ENCODE assay signal across 14 cellular contexts in genomic region chr1:21305155-21305899, GRCh38. TPM values are rescaled to one million over a fixed set of nuclear protein-coding genes. Genes with fewer than 3 reads are reported as not detected.
A peak's percentile ranks its signal among the peaks of the same experiment; 100 is the strongest.
DNase-seq lines count a peak whose midpoint lies in the region; ATAC-seq, FAIRE-seq and TF ChIP-seq lines count a peak whose summit lies in the region.
"Had no signal": no experiment of that assay in that cellular context is flagged by ENCODE, and none has a peak within 500 bp of the region (broad histone marks: within the 10 kb centered on the region; RNA-seq: fewer than 3 reads in every experiment).

No MANE protein-coding gene starts in this region.

- CTCF ChIA-PET in A549 (lab: Yijun Ruan, JAX), result interaction anchor here (0.7 to 2.2 kb wide), 5 partner anchors 15 to 63 kb away, joined by 3 to 8 read pairs (median 3); partner anchors contain the start of gene ECE1
- CTCF ChIA-PET in H1 (lab: Charles Lee; ENCODE audit: partially characterized antibody), result interaction anchor here (0.8 to 3.4 kb wide), 9 partner anchors 10 to 73 kb away, joined by 3 to 16 read pairs (median 4); no protein-coding TSS in a partner anchor

- 87% methylated on average over 16 of the region's 16 CpGs for WGBS in A549 (ENCODE audit: missing lambda C conversion rate)
- 86% methylated on average over 15 of the region's 16 CpGs; no CpG with 5 or more reads in 1 of the 2 experiments for WGBS in H1 (ENCODE audit: extremely low coverage in 1 of 2, insufficient coverage in 1 of 2, insufficient read length in 1 of 2, insufficient replicate concordance in 2 of 2, low coverage in 1 of 2, low lambda C conversion rate in 2 of 2, missing lambda C conversion rate in 1 of 2), 2 experiments
- WGBS in ovary, 3 donors, result 53 to 73% (median 67%) methylated on average over 16 of the region's 16 CpGs

- peak overlapping the region in 1 of 2 donors; percentile 27 for H3K27ac Mint-ChIP-seq in stimulated activated naive CD8-positive, alpha-beta T cell treated with anti-CD3 and anti-CD28 coated beads, Interleukin-15, amount 100 ng/mL, for 72 hours

- H3K4me1 ChIP-seq in A549, result peaks cover 44% of the 10 kb centered on the region
- H3K4me1 ChIP-seq in H1 (replicated peaks in 1 of 4; ENCODE audit: control insufficient read depth in 3 of 4, insufficient read depth in 4 of 4, low read length in 3 of 4), result peaks cover 12 to 31% (median 19%) of the 10 kb centered on the region in 4 experiments
- peaks cover 27% of the 10 kb centered on the region for H3K4me1 ChIP-seq in ovary (ENCODE audit: insufficient read depth)

- no peaks in the 10 kb centered on the region for H3K27me3 Mint-ChIP-seq in stimulated activated naive CD8-positive, alpha-beta T cell treated with anti-CD3 and anti-CD28 coated beads, Interleukin-15, amount 100 ng/mL, for 72 hours

- no peak overlapping the region for H2AK5ac ChIP-seq in H1 (ENCODE audit: low read depth, low read length)

- H3K4me2 ChIP-seq in A549 (no peak overlapping the region), H1 (ENCODE audit: insufficient read depth in 1 of 2, low read depth in 2 of 2, low read length in 2 of 2) (no peak overlapping the region)
- H3K4me2 ChIP-seq: BLaER1 treated with 17β-estradiol and CSF1 and Interleukin-3, amounts not matched to agents 10 nM and 100 nM had no signal

- H3K79me2 ChIP-seq in H1 (ENCODE audit: control insufficient read depth in 1 of 2, insufficient read depth in 2 of 2, low read length in 2 of 2), result 0 out of 4 replicates have a peak, but pooled peaks cover 0 to 2% of the 10 kb centered on the region in 2 experiments

- no peak overlapping the region for H4K91ac ChIP-seq in H1 (replicated peaks; ENCODE audit: insufficient read length, low read length)

- no peak overlapping the region for H3K56ac ChIP-seq in H1 (replicated peaks; ENCODE audit: insufficient read length, low read depth, low read length)

- peaks cover 84% of the 10 kb centered on the region for H3K4me1 Mint-ChIP-seq in stimulated activated naive CD8-positive, alpha-beta T cell treated with anti-CD3 and anti-CD28 coated beads, Interleukin-15, amount 100 ng/mL, for 72 hours

- H3K27ac ChIP-seq in A549 (no peak overlapping the region), H1 (ENCODE audit: low read depth, low read length) (no peak overlapping the region), ovary (peak overlapping the region; percentile 21 to 51)
- H3K27ac ChIP-seq: BLaER1 treated with 17β-estradiol and CSF1 and Interleukin-3, amounts not matched to agents 10 nM and 100 nM; spleen had no signal

- H3K14ac ChIP-seq in H1 (ENCODE audit: insufficient read length), result no peak overlapping the region

- H3K9me3 Mint-ChIP-seq in stimulated activated naive CD8-positive, alpha-beta T cell treated with anti-CD3 and anti-CD28 coated beads, Interleukin-15, amount 100 ng/mL, for 72 hours, result peaks cover 0 to under 1% of the 10 kb centered on the region in 2 donors

- peak overlapping the region in 1 of 2 donors; percentile 31 for H3K4me3 Mint-ChIP-seq in stimulated activated naive CD8-positive, alpha-beta T cell treated with anti-CD3 and anti-CD28 coated beads, Interleukin-15, amount 100 ng/mL, for 72 hours

- H3K18ac ChIP-seq in H1 (ENCODE audit: extremely low read depth, low read length), result no peak overlapping the region

- H3K23ac ChIP-seq in H1 (ENCODE audit: insufficient read length), result no peak overlapping the region

- no peak overlapping the region for H4K5ac ChIP-seq in H1 (ENCODE audit: insufficient read length, low read depth, low read length)

- no peak overlapping the region for H2BK12ac ChIP-seq in H1 (ENCODE audit: low read depth, low read length)

- no peak overlapping the region for H2AFZ ChIP-seq in H1 (ENCODE audit: low read length)

- H4K8ac ChIP-seq in H1 (ENCODE audit: extremely low read depth, insufficient read depth, low read length), result peak overlapping the region; percentile 60; the same call in 1 of the 2 replicates

- no peak overlapping the region for H2BK120ac ChIP-seq in H1 (replicated peaks; ENCODE audit: low read depth, low read length)

- TF ChIP-seq RAD21 in A549 (conservative IDR thresholded peaks at IDR 0.05 in 1 of 2, IDR thresholded peaks at IDR 0.05 in 1 of 2) (no peak), H1 (IDR thresholded peaks at IDR 0.05 in 1 of 2, conservative IDR thresholded peaks at IDR 0.05 in 1 of 2; ENCODE audit: low read depth in 2 of 2, low read length in 2 of 2) (no peak)

- H3K4me3 ChIP-seq in A549 (no peak overlapping the region), H1 (ENCODE audit: extremely low read depth in 1 of 4, insufficient read depth in 2 of 4, low read depth in 3 of 4, low read length in 4 of 4) (no peak overlapping the region), ovary (no peak overlapping the region)
- H3K4me3 ChIP-seq: BLaER1 treated with 17β-estradiol and CSF1 and Interleukin-3, amounts not matched to agents 10 nM and 100 nM; GM12878; spleen; thyroid gland had no signal

- H2BK15ac ChIP-seq in H1 (ENCODE audit: low read length), result peak overlapping the region; percentile 46

- H3K4ac ChIP-seq in H1 (replicated peaks; ENCODE audit: insufficient read length, low read depth, low read length), result no peak overlapping the region

- no peak for TF ChIP-seq CTCF in A549 (IDR thresholded peaks at IDR 0.05)
- no peak for TF ChIP-seq CTCF in H1 (IDR thresholded peaks at IDR 0.05; ENCODE audit: control extremely low read depth in 1 of 3, insufficient read depth in 1 of 3, low read depth in 1 of 3, low read length in 3 of 3)
- TF ChIP-seq CTCF in ovary (IDR thresholded peaks at IDR 0.05), result no peak

- no peak for FAIRE-seq in A549 (lab: Jason Lieb, UNC)
- FAIRE-seq in GM12892 (lab: Jason Lieb, UNC), result peak; percentile 67
- no peak for FAIRE-seq in H1 (lab: Jason Lieb, UNC)
- FAIRE-seq: GM12878 had no signal

- intact Hi-C loops in ovary (cut with DNase I), result no loop called here

- no peak for TF ChIP-seq POLR2A in A549 (IDR thresholded peaks at IDR 0.05; ENCODE audit: low read length)
- TF ChIP-seq POLR2A in GM12892 (IDR thresholded peaks at IDR 0.05; ENCODE audit: low read depth, low read length), result no peak
- no peak for TF ChIP-seq POLR2A in H1 (IDR thresholded peaks at IDR 0.05; ENCODE audit: control extremely low read depth in 1 of 2, low read depth in 2 of 2, low read length in 2 of 2)
- no peak for TF ChIP-seq POLR2A in ovary (IDR thresholded peaks at IDR 0.05)

- TF ChIP-seq EP300 in A549 (IDR thresholded peaks at IDR 0.05) (no peak), H1 (IDR thresholded peaks at IDR 0.05; ENCODE audit: borderline replicate concordance in 1 of 2, low read depth in 2 of 2, low read length in 2 of 2) (no peak), ovary (IDR thresholded peaks at IDR 0.05) (no peak)

- H4K20me1 ChIP-seq in H1 (replicated peaks in 1 of 2; ENCODE audit: control insufficient read depth in 1 of 2, insufficient read depth in 2 of 2, low read length in 2 of 2), result peaks cover 0 to 1% of the 10 kb centered on the region in 2 experiments

- ATAC-seq in A549 (no peak), HG02970 (IDR thresholded peaks at IDR 0.05; ENCODE audit: low FRiP score, unreplicated experiment) (no peak)
- no peak for ATAC-seq in stimulated activated naive CD8-positive, alpha-beta T cell treated with anti-CD3 and anti-CD28 coated beads, Interleukin-15, amount 100 ng/mL, for 72 hours
- ATAC-seq: esophagus mucosa, GM12878 had no signal

- H2BK5ac ChIP-seq in H1 (ENCODE audit: low read depth, low read length), result no peak overlapping the region

- H3K27me3 ChIP-seq in H1 (replicated peaks in 1 of 4; ENCODE audit: control insufficient read depth in 3 of 4, extremely low read depth in 1 of 4, insufficient read depth in 3 of 4, low read length in 3 of 4) (no peaks in the 10 kb centered on the region), ovary (no peaks in the 10 kb centered on the region)
- H3K27me3 ChIP-seq: spleen, thyroid gland had no signal

- no peaks in the 10 kb centered on the region for H3K23me2 ChIP-seq in H1 (ENCODE audit: low read depth, low read length)

- no peak overlapping the region for H2BK20ac ChIP-seq in H1 (ENCODE audit: low read length)

- no peaks in the 10 kb centered on the region for H3K9me3 ChIP-seq in A549
- H3K9me3 ChIP-seq in H1 (ENCODE audit: insufficient read depth in 2 of 2, low read depth in 1 of 2, low read length in 1 of 2), result no peaks in the 10 kb centered on the region; a peak in 1 of 4 replicates
- no peaks in the 10 kb centered on the region for H3K9me3 ChIP-seq in ovary
- H3K9me3 ChIP-seq: spleen, thyroid gland had no signal

- no peak for DNase-seq in A549 (ENCODE audit: low read depth in 1 of 2, low spot score in 1 of 2)
- DNase-seq in GM12892 (ENCODE audit: insufficient read length), result no peak
- no peak for DNase-seq in H1 (ENCODE audit: low read depth in 1 of 2, low spot score in 2 of 2)
- no peak for DNase-seq in ovary
- DNase-seq in COLO668 (lab: John Stamatoyannopoulos, UW; ENCODE audit: unreplicated experiment), result no peak
- no peak for DNase-seq in stimulated activated naive CD8-positive, alpha-beta T cell treated with anti-CD3 and anti-CD28 coated beads, Interleukin-15, amount 100 ng/mL, for 72 hours
- no peak for DNase-seq in UCSD-AML1 (lab: John Stamatoyannopoulos, UW; ENCODE audit: unreplicated experiment)
- DNase-seq: spleen, thyroid gland had no signal

- H3K79me1 ChIP-seq in H1 (ENCODE audit: low read depth, low read length), result peaks cover 10% of the 10 kb centered on the region

- POLR2A ChIA-PET in A549 (lab: Yijun Ruan, JAX), result no interaction called here
- POLR2A ChIA-PET in H1 (lab: Charles Lee; ENCODE audit: partially characterized antibody), result interaction anchor here (1.1 kb wide), 1 partner anchor 12 kb away, joined by 3 read pairs; no protein-coding TSS in a partner anchor

- no peaks in the 10 kb centered on the region for H3K36me3 ChIP-seq in H1 (ENCODE audit: control insufficient read depth in 2 of 4, insufficient read depth in 4 of 4, low read length in 3 of 4)
- H3K36me3 ChIP-seq in ovary, result no peaks in the 10 kb centered on the region
- H3K36me3 ChIP-seq: BLaER1 treated with 17β-estradiol and CSF1 and Interleukin-3, amounts not matched to agents 10 nM and 100 nM; spleen; thyroid gland; WERI-Rb-1 had no signal

- no peak overlapping the region for H3K9ac ChIP-seq in H1 (replicated peaks in 1 of 4; ENCODE audit: extremely low read depth in 1 of 4, low read depth in 3 of 4, low read length in 3 of 4)
- H3K9ac ChIP-seq: BLaER1 treated with 17β-estradiol and CSF1 and Interleukin-3, amounts not matched to agents 10 nM and 100 nM had no signal

RNA-seq across cellular contexts. Expression of gene ECE1, which starts 15.1 kb away (rescaled TPM):
- polyA plus RNA-seq in A549 (2011; rRNA removed) (81.8 and 86.4 TPM in 2 replicates), A549 (2017; fragmentation: RNase III; extraction: RNeasy Plus Mini Kit Qiagen cat#74134 plus additional on column Dnase treatment) (40.5 to 53.2 TPM (median 45.7 TPM) in 3 replicates), H1 (2011; rRNA removed) (21.4 and 26.7 TPM in 2 replicates), ovary (100 to 1,000 TPM in 1 of 2 donors, 10 to 100 TPM in 1; 84.0 to 313 TPM)
- polyA plus RNA-seq in A549 (2012; cell fraction: cytosol; rRNA removed), result 32.0 and 38.7 TPM in 2 replicates
- 55.8 and 74.0 TPM in 2 replicates for polyA plus RNA-seq in A549 (2012; cell fraction: nucleus; rRNA removed)
- 48.6 and 51.8 TPM in 2 replicates for polyA minus RNA-seq in A549 (2011; rRNA and poly(A)+ RNA removed)
- polyA plus RNA-seq in GM12892 (2012; ENCODE audit: missing spikeins), result 16.7 TPM
- total RNA-seq in H1 (2021; fragmentation: NEBNext Ultra II Directional; extraction: Animal tissue kit (Norgen Biotek cat#: 25700)), result 36.8 and 37.1 TPM in 2 replicates
- polyA plus RNA-seq in H1 (2011; cell fraction: cytosol; rRNA removed), result 15.9 TPM
- 24.2 TPM for polyA plus RNA-seq in H1 (2011; cell fraction: nucleus; rRNA removed)
- 23.4 to 31.1 TPM (median 26.4 TPM) in 4 replicates for polyA plus RNA-seq in H1 (2012, experiment 1 of 2)
- 17.3 TPM for polyA plus RNA-seq in H1 (2012, experiment 2 of 2)
- 44.8 TPM for polyA plus RNA-seq in H1 (2013, experiment 1 of 2)
- 44.6 TPM for polyA plus RNA-seq in H1 (2013, experiment 2 of 2)
- polyA minus RNA-seq in H1 (2011; rRNA and poly(A)+ RNA removed), result 23.9 and 27.9 TPM in 2 replicates
- 13.4 TPM for polyA minus RNA-seq in H1 (2011; cell fraction: cytosol; rRNA and poly(A)+ RNA removed)
- 12.3 TPM for polyA minus RNA-seq in H1 (2011; cell fraction: nucleus; rRNA and poly(A)+ RNA removed)
- total RNA-seq in ovary, result 100 to 1,000 TPM in 4 of 7 donors, 10 to 100 TPM in 3; 37.3 to 183 (median 119) TPM

Comparison
In these comparisons a context has a peak if more than half of its experiments do, and no peak if none do; other contexts are left out.
1. H3K27ac ChIP-seq: peak in ovary (2 of 2); none in A549 (0 of 2) and H1 (single experiment).
2. Of the 18 proteins assayed by ChIP-seq in both H1 and A549: peak only in H1: none; only in A549: none; in both: MAFK; in neither: 17.